ENCODE assay signal across 8 cellular contexts in genomic region chr11:95068549-95068948, GRCh38. TPM values are rescaled to one million over a fixed set of nuclear protein-coding genes. Genes with fewer than 3 reads are reported as not detected.
DNase-seq lines count a peak whose midpoint lies in the region; ATAC-seq and TF ChIP-seq lines count a peak whose summit lies in the region.

No MANE protein-coding gene starts in this region.

- no peaks in the 10 kb centered on the region for H3K36me3 Mint-ChIP-seq in WTC11

- TF ChIP-seq CTCF in AG09319 (IDR thresholded peaks at IDR 0.05; ENCODE audit: low read depth, low read length): no peak
- no peak for TF ChIP-seq CTCF in WTC11 (IDR thresholded peaks at IDR 0.05)
- TF ChIP-seq CTCF in choroid plexus epithelial cell (conservative IDR thresholded peaks at IDR 0.05; ENCODE audit: low read depth, low read length): no peak

- CTCF ChIA-PET in WTC11 (lab: Charles Lee): interaction anchor here (0.7 to 5.1 kb wide), 7 partner anchors 21 to 722 kb away, joined by 3 to 89 read pairs (median 5); partner anchors contain the start of genes CEP57 and ENDOD1

- peak overlapping the region; percentile 20; the same call in 1 of the 2 replicates for H3K27ac Mint-ChIP-seq in WTC11

- H3K4me3 ChIP-seq in choroid plexus epithelial cell (ENCODE audit: low read depth, low read length): peak overlapping the region; percentile 87

- no peaks in the 10 kb centered on the region for H3K9me3 Mint-ChIP-seq in WTC11

- peaks cover 17% of the 10 kb centered on the region for H3K4me1 Mint-ChIP-seq in WTC11

- H3K27me3 Mint-ChIP-seq in WTC11 (ENCODE audit: low read depth): no peaks in the 10 kb centered on the region; the same call in 1 of the 2 replicates

- POLR2A ChIA-PET in WTC11 (lab: Charles Lee): interaction anchor here (0.5 to 2.9 kb wide), 3 partner anchors 21 to 86 kb away, joined by 5 to 19 read pairs (median 8); partner anchors contain the start of gene ENDOD1

- H3K4me3 Mint-ChIP-seq in WTC11: peak overlapping the region; percentile 86

- DNase-seq in AG09319 (ENCODE audit: extremely low read depth, low read depth) (peak; percentile 83), NCI-H2227 treated with DMSO at 0.1 percent for 48 hours (lab: John Stamatoyannopoulos, UW) (peak; percentile 71), WTC11 (ENCODE audit: low spot score) (no peak), choroid plexus epithelial cell (ENCODE audit: low read depth) (peak; percentile 98), left kidney (ENCODE audit: low read depth, low spot score) (peak; percentile 96)
- DNase-seq in stimulated activated CD4-positive, alpha-beta T cell treated with anti-CD3 and anti-CD28 coated beads, Interleukin-2, amount 100 ng/mL, for 48 hours: peak; percentile 44 to 50

- ATAC-seq in GM18907 (IDR thresholded peaks at IDR 0.05; ENCODE audit: unreplicated experiment): peak; percentile 74
- peak; percentile 68 for ATAC-seq in HG03108 (IDR thresholded peaks at IDR 0.05; ENCODE audit: unreplicated experiment)
- ATAC-seq in WTC11: 0 out of 2 replicates have a peak, but pooled peaks have one; percentile 5

TF ChIP-seq in WTC11, 78 proteins besides CTCF, POLR2A, EP300 and RAD21:
- TF ChIP-seq ESRRA (CRISPR knock-in tag; IDR thresholded peaks at IDR 0.05; ENCODE audit: borderline replicate concordance) (no peak), GRHL2 (CRISPR knock-in tag; IDR thresholded peaks at IDR 0.05; ENCODE audit: insufficient replicate concordance, severe bottlenecking) (no peak), CDX4 (CRISPR knock-in tag; IDR thresholded peaks at IDR 0.05; ENCODE audit: borderline replicate concordance) (no peak)

RNA-seq across cellular contexts. Expression of gene SRSF8, which starts 1.8 kb away (rescaled TPM):
- total RNA-seq in WTC11 (2021): 20.9 to 23.0 TPM (median 20.9 TPM) in 3 replicates

RNA-seq across cellular contexts. Expression of gene KDM4F, which starts 19.3 kb away (rescaled TPM):
- not detected in 3 replicates for total RNA-seq in WTC11 (2021)

RNA-seq across cellular contexts. Expression of gene ENDOD1, which starts 21.1 kb away (rescaled TPM):
- total RNA-seq in WTC11 (2021): 2.6 to 3.3 TPM (median 3.2 TPM) in 3 replicates

RNA-seq across cellular contexts. Expression of gene KDM4E, which starts 43.5 kb away (rescaled TPM):
- not detected in 3 replicates for total RNA-seq in WTC11 (2021)

Comparison
In these comparisons a context has a peak if more than half of its experiments do, and no peak if none do; other contexts are left out.
1. ATAC-seq: peak in every context shown above with its lines; median percentile 74 in GM18907; 68 in HG03108; 5 in WTC11.